ENCODE assay signal across 8 cellular contexts in genomic region chr16:67537636-67538591, GRCh38. TPM values are rescaled to one million over a fixed set of nuclear protein-coding genes. Genes with fewer than 3 reads are reported as not detected.
A peak's percentile ranks its signal among the peaks of the same experiment; 100 is the strongest.
DNase-seq lines count a peak whose midpoint lies in the region; ATAC-seq, FAIRE-seq and TF ChIP-seq lines count a peak whose summit lies in the region.

No MANE protein-coding gene starts in this region.

- H3K4me3 ChIP-seq in breast epithelium, result peak overlapping the region; percentile 77 to 91 (median 85)
- peak overlapping the region; percentile 15 to 58 for H3K4me3 ChIP-seq in kidney (ENCODE audit: low read length in 2 of 2)

- no peaks in the 10 kb centered on the region for H3K9me3 Mint-ChIP-seq in T-helper 2 cell treated with Interferon-gamma antibody and Interleukin-4, amounts not matched to agents 5 μg/mL and 100 μg/mL, for 36 hours

- no peak for TF ChIP-seq POLR2A in breast epithelium (IDR thresholded peaks at IDR 0.05)

- peak; percentile 79 for DNase-seq in 8988T
- peak; percentile 45 for DNase-seq in T-helper 2 cell treated with Interferon-gamma antibody and Interleukin-4, amounts not matched to agents 5 μg/mL and 100 μg/mL, for 36 hours (ENCODE audit: low spot score)
- DNase-seq in breast epithelium (ENCODE audit: low spot score in 2 of 2), result peak in 1 of 2 donors; percentile 64
- DNase-seq in kidney, result peak; percentile 93
- peak; percentile 54 to 56 for DNase-seq in stimulated activated CD4-positive, alpha-beta T cell treated with anti-CD3 and anti-CD28 coated beads, Interleukin-2, amount 100 ng/mL, for 24 hours

- peaks cover 10% of the 10 kb centered on the region for H3K36me3 Mint-ChIP-seq in T-helper 2 cell treated with Interferon-gamma antibody and Interleukin-4, amounts not matched to agents 5 μg/mL and 100 μg/mL, for 36 hours (ENCODE audit: low read depth)

- H3K9me3 ChIP-seq in breast epithelium (no peaks in the 10 kb centered on the region), kidney (ENCODE audit: control insufficient read depth in 1 of 2, low read length in 2 of 2) (no peaks in the 10 kb centered on the region)

- no peak for FAIRE-seq in kidney (lab: Jason Lieb, UNC)

- TF ChIP-seq CTCF in breast epithelium (IDR thresholded peaks at IDR 0.05), result no peak
- no peak for TF ChIP-seq CTCF in kidney (IDR thresholded peaks at IDR 0.05; ENCODE audit: borderline replicate concordance, extremely low read depth, insufficient read depth)

- no peaks in the 10 kb centered on the region for H3K27me3 ChIP-seq in breast epithelium

- ATAC-seq in GM21423 (IDR thresholded peaks at IDR 0.05; ENCODE audit: unreplicated experiment) (peak; percentile 34), HG03097 (IDR thresholded peaks at IDR 0.05; ENCODE audit: low FRiP score, unreplicated experiment) (no peak), GM19452 (IDR thresholded peaks at IDR 0.05; ENCODE audit: unreplicated experiment) (no peak)

- peak overlapping the region; percentile 27 to 78 for H3K9ac ChIP-seq in kidney (ENCODE audit: low read length in 2 of 2)

- H3K4me3 Mint-ChIP-seq in T-helper 2 cell treated with Interferon-gamma antibody and Interleukin-4, amounts not matched to agents 5 μg/mL and 100 μg/mL, for 36 hours, result peak overlapping the region; percentile 71

- no peak overlapping the region for H3K27ac Mint-ChIP-seq in T-helper 2 cell treated with Interferon-gamma antibody and Interleukin-4, amounts not matched to agents 5 μg/mL and 100 μg/mL, for 36 hours

- H3K4me1 ChIP-seq in breast epithelium, result peaks cover 3 to 7% of the 10 kb centered on the region in 2 donors
- peaks cover 0 to 25% of the 10 kb centered on the region in 2 donors for H3K4me1 ChIP-seq in kidney (ENCODE audit: control insufficient read depth in 1 of 2, insufficient read depth in 1 of 2, low read depth in 1 of 2, low read length in 2 of 2)

- peaks cover 26% of the 10 kb centered on the region for H3K4me1 Mint-ChIP-seq in T-helper 2 cell treated with Interferon-gamma antibody and Interleukin-4, amounts not matched to agents 5 μg/mL and 100 μg/mL, for 36 hours (ENCODE audit: low read depth)

- H3K36me3 ChIP-seq in breast epithelium, result no peaks in the 10 kb centered on the region
- H3K36me3 ChIP-seq in kidney (ENCODE audit: control insufficient read depth in 1 of 2, insufficient read depth in 2 of 2, low read length in 2 of 2), result peaks cover 15 to 31% of the 10 kb centered on the region in 2 donors

- peaks cover 29% of the 10 kb centered on the region for H3K27me3 Mint-ChIP-seq in T-helper 2 cell treated with Interferon-gamma antibody and Interleukin-4, amounts not matched to agents 5 μg/mL and 100 μg/mL, for 36 hours (ENCODE audit: low read depth)

- H3K27ac ChIP-seq in breast epithelium, result peak overlapping the region; percentile 81 to 96
- peak overlapping the region; percentile 87 to 93 for H3K27ac ChIP-seq in kidney (ENCODE audit: low read depth in 2 of 2, low read length in 2 of 2)

- intact Hi-C loops in breast epithelium (cut with DNase I; ENCODE audit: low total_unique reads) (loop anchor here (5.0 to 10.0 kb wide), 2 partner anchors 119 to 387 kb away; no protein-coding TSS in a partner anchor), kidney (cut with DNase I) (no loop called here)

RNA-seq across cellular contexts. Expression of gene RIPOR1, which starts 9.3 kb away (rescaled TPM):
- total RNA-seq in breast epithelium (10 to 100 TPM; 32.0 to 50.5 (median 33.4) TPM), kidney (116 TPM)
- 60.9 TPM for polyA plus RNA-seq in kidney (ENCODE audit: insufficient read depth, low read depth, low replicate concordance)

RNA-seq across cellular contexts. Expression of gene CTCF, which starts 24.4 kb away (rescaled TPM):
- total RNA-seq in breast epithelium, result 10 to 100 TPM; 27.8 to 51.7 (median 38.0) TPM
- total RNA-seq in kidney, result 42.6 TPM
- polyA plus RNA-seq in kidney (ENCODE audit: insufficient read depth, low read depth, low replicate concordance), result 20.4 TPM

RNA-seq across cellular contexts. Expression of gene AGRP, which starts 54.6 kb away (rescaled TPM):
- total RNA-seq in breast epithelium (not detected), kidney (not detected)
- 2.7 TPM for polyA plus RNA-seq in kidney (ENCODE audit: insufficient read depth, low read depth, low replicate concordance)

RNA-seq across cellular contexts. Expression of gene ATP6V0D1, which starts 57.0 kb away (rescaled TPM):
- total RNA-seq in breast epithelium (100 to 1,000 TPM; 101 to 122 (median 104) TPM), kidney (100 TPM)
- polyA plus RNA-seq in kidney (ENCODE audit: insufficient read depth, low read depth, low replicate concordance), result 208 TPM
